ENCODE assay signal across 17 cellular contexts in the genomic region with DNA sequence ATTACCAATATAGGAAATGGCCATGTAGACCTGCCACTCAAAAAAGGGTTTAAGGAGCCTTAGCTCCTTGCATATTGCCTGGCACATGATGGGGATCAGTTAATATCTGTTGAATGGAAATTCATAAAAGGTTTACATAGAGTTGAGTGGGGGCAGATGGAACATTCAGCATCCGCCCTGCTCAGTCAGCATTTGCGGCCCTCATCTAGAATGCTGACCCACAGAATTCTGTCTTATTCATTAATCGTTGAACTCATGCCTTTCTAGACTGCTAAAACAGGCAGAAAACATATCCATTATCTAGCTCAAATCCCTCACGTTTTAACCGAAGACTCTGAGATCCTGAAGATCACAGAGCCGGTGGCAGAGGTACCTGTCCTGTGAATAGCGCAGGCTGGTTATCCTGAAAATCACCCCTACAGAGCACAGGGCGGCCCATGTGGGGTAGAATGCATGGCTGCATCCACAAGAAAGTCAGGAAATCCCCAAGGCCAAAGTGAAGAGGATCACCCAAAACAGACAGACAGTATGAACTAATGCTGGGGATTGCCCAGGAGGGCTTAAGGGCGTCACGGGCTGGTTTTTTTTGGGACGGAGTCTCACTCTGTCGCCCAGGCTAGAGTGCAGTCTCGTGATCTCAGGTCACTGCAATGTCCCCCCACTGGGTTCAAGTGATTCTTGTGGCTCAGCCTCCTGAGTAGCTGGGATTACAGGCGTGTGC. TPM values are rescaled to one million over a fixed set of nuclear protein-coding genes. Genes with fewer than 3 reads are reported as not detected.
DNase-seq lines count a peak whose midpoint lies in the region; ATAC-seq and TF ChIP-seq lines count a peak whose summit lies in the region.
"Had no signal": no experiment of that assay in that cellular context is flagged by ENCODE, and none has a peak within 500 bp of the region (broad histone marks: within the 10 kb centered on the region; RNA-seq: fewer than 3 reads in every experiment).

No MANE protein-coding gene starts in this region.

- DNase-seq in GM23338 (ENCODE audit: low spot score) (no peak), RWPE2 (ENCODE audit: low spot score) (peak; percentile 56), kidney tubule cell (ENCODE audit: low spot score) (peak; percentile 46), spleen (peak; percentile 14), WERI-Rb-1 (no peak)
- no peak for DNase-seq in stimulated activated CD4-positive, alpha-beta T cell treated with anti-CD3 and anti-CD28 coated beads, Interleukin-2, amount 100 ng/mL, for 24 hours
- no peak for DNase-seq in stimulated activated naive CD8-positive, alpha-beta T cell treated with anti-CD3 and anti-CD28 coated beads, Interleukin-15, Interleukin-2, amounts not matched to agents 100 U/mL and 50 U/mL, for 24 hours
- DNase-seq: C1 segment of cervical spinal cord; CD4-positive, CD25-positive, alpha-beta regulatory T cell; CD8-positive, alpha-beta memory T cell; COR-L47; DMS 273 treated with DMSO at 0.1 percent for 48 hours; DMS53; DND-41; EL; H9 had no signal

- 62 to 81% (median 78%) methylated on average over 11 to 14 of the region's 14 CpGs for WGBS in spleen, 5 donors

- H3F3A ChIP-seq in GM23338 (replicated peaks; ENCODE audit: low read depth) = no peaks in the 10 kb centered on the region

- intact Hi-C loops in spleen (cut with DNase I; ENCODE audit: low total_unique reads) = no loop called here

- no peaks in the 10 kb centered on the region for H3K36me3 Mint-ChIP-seq in GM23338 (ENCODE audit: low read depth)
- H3K36me3 Mint-ChIP-seq: CD4-positive, CD25-positive, alpha-beta regulatory T cell; CD8-positive, alpha-beta memory T cell had no signal

- H3K36me3 ChIP-seq in GM23338 (ENCODE audit: insufficient read depth) = no peaks in the 10 kb centered on the region
- no peaks in the 10 kb centered on the region for H3K36me3 ChIP-seq in RWPE2 (ENCODE audit: low read depth)
- H3K36me3 ChIP-seq in spleen = no peaks in the 10 kb centered on the region
- H3K36me3 ChIP-seq in WERI-Rb-1 = no peaks in the 10 kb centered on the region

- H3K4me3 Mint-ChIP-seq in GM23338 = no peak overlapping the region
- H3K4me3 Mint-ChIP-seq: B cell; CD4-positive, CD25-positive, alpha-beta regulatory T cell; CD8-positive, alpha-beta memory T cell; H9 had no signal

- H3K4me1 ChIP-seq in GM23338 (ENCODE audit: insufficient read depth) (no peaks in the 10 kb centered on the region), RWPE2 (ENCODE audit: insufficient read depth, poor library complexity, severe bottlenecking) (no peaks in the 10 kb centered on the region), spleen (no peaks in the 10 kb centered on the region)

- no peaks in the 10 kb centered on the region; the same call in 1 of the 2 replicates for H4K20me1 ChIP-seq in GM23338 (replicated peaks; ENCODE audit: insufficient read depth)

- no peaks in the 10 kb centered on the region for H3K9me2 ChIP-seq in GM23338 (ENCODE audit: insufficient read depth)

- TF ChIP-seq CTCF in GM23338 (conservative IDR thresholded peaks at IDR 0.05; ENCODE audit: low read depth in 2 of 2) (no peak), RWPE2 (IDR thresholded peaks at IDR 0.05; ENCODE audit: poor library complexity, severe bottlenecking) (no peak), spleen (IDR thresholded peaks at IDR 0.05 in 8 of 11, conservative IDR thresholded peaks at IDR 0.05 in 3 of 11) (no peak), WERI-Rb-1 (IDR thresholded peaks at IDR 0.05; ENCODE audit: low read depth, low read length) (no peak)

- H3K9me3 Mint-ChIP-seq in GM23338 = no peaks in the 10 kb centered on the region
- H3K9me3 Mint-ChIP-seq: CD8-positive, alpha-beta memory T cell; H9 had no signal

- H3K4me2 ChIP-seq in GM23338 = no peak overlapping the region

- no peaks in the 10 kb centered on the region for H3K27me3 ChIP-seq in GM23338 (ENCODE audit: insufficient read depth)
- H3K27me3 ChIP-seq in RWPE2 (ENCODE audit: insufficient read depth, poor library complexity, severe bottlenecking) = no peaks in the 10 kb centered on the region
- no peaks in the 10 kb centered on the region for H3K27me3 ChIP-seq in spleen (replicated peaks in 1 of 7)
- H3K27me3 ChIP-seq in WERI-Rb-1 (ENCODE audit: insufficient read depth, low read depth, severe bottlenecking) = no peaks in the 10 kb centered on the region

- no peaks in the 10 kb centered on the region for H3K9me3 ChIP-seq in RWPE2 (ENCODE audit: severe bottlenecking)
- no peaks in the 10 kb centered on the region for H3K9me3 ChIP-seq in spleen
- H3K9me3 ChIP-seq in WERI-Rb-1 (ENCODE audit: severe bottlenecking) = no peaks in the 10 kb centered on the region

- ATAC-seq in GM23338 (no peak), RWPE2 (ENCODE audit: low read depth) (no peak)
- no peak for ATAC-seq in stimulated activated naive CD8-positive, alpha-beta T cell treated with anti-CD3 and anti-CD28 coated beads, Interleukin-15, Interleukin-2, amounts not matched to agents 100 U/mL and 50 U/mL, for 24 hours

- TF ChIP-seq POLR2A in spleen (IDR thresholded peaks at IDR 0.05) = no peak

- no peaks in the 10 kb centered on the region for H3K4me1 Mint-ChIP-seq in GM23338
- H3K4me1 Mint-ChIP-seq: B cell; CD4-positive, CD25-positive, alpha-beta regulatory T cell; CD8-positive, alpha-beta memory T cell; H9 had no signal

- no peak overlapping the region for H3K4me3 ChIP-seq in GM23338
- H3K4me3 ChIP-seq in RWPE2 (ENCODE audit: severe bottlenecking) = no peak overlapping the region
- no peak overlapping the region for H3K4me3 ChIP-seq in spleen
- H3K4me3 ChIP-seq in WERI-Rb-1 (ENCODE audit: low read depth, low read length) = no peak overlapping the region

- H2AFZ ChIP-seq in GM23338 = 0 out of 2 replicates have a peak overlapping the region, but pooled peaks have one; percentile 56

- H3K27ac ChIP-seq in GM23338 (ENCODE audit: low read depth) (no peak overlapping the region), RWPE2 (ENCODE audit: poor library complexity, severe bottlenecking) (no peak overlapping the region), spleen (no peak overlapping the region), WERI-Rb-1 (no peak overlapping the region)

- no peak overlapping the region for H3K27ac Mint-ChIP-seq in GM23338
- H3K27ac Mint-ChIP-seq: B cell; CD4-positive, CD25-positive, alpha-beta regulatory T cell; CD8-positive, alpha-beta memory T cell had no signal

- H3K27me3 Mint-ChIP-seq in GM23338 (ENCODE audit: insufficient read depth, low read depth, poor library complexity) = peaks cover 7% of the 10 kb centered on the region

- H3K79me2 ChIP-seq in GM23338 (replicated peaks; ENCODE audit: insufficient read depth) = no peaks in the 10 kb centered on the region

TF ChIP-seq in GM23338, 12 proteins besides CTCF, POLR2A, EP300 and RAD21 (continues in another document):
- TF ChIP-seq EZH2 (IDR thresholded peaks at IDR 0.05; ENCODE audit: low read depth, unreplicated experiment) (no peak), NANOG (IDR thresholded peaks at IDR 0.05; ENCODE audit: borderline replicate concordance) (no peak), ZNF331 (CRISPR knock-in tag; IDR thresholded peaks at IDR 0.05; ENCODE audit: low read depth) (no peak), POLR2AphosphoS5 (IDR thresholded peaks at IDR 0.05; ENCODE audit: low read depth) (no peak), CREB1 (CRISPR knock-in tag; IDR thresholded peaks at IDR 0.05; ENCODE audit: low read depth) (no peak)

RNA-seq across cellular contexts. Expression of a gene that starts 59.9 kb away (rescaled TPM):
- 2.7 TPM in 1 of 2 replicates, not detected in the other for total RNA-seq in GM23338 (2014; rRNA removed; shearing (Covaris generic))
- not detected in 2 replicates for polyA plus RNA-seq in GM23338 (2016; fragmentation: Nextera tagmentation; extraction: Ambion mirVana)
- total RNA-seq in spleen = 1 to 10 TPM; 3.7 to 9.4 (median 5.4) TPM
- 10 to 100 TPM; 23.6 to 28.4 (median 25.6) TPM for polyA plus RNA-seq in spleen

Comparison
In these comparisons a context has a peak if more than half of its experiments do, and no peak if none do; other contexts are left out.
1. DNase-seq: peak in RWPE2 (single experiment), kidney tubule cell (single experiment) and spleen (single experiment); none in GM23338 (single experiment), stimulated activated CD4-positive, alpha-beta T cell treated with anti-CD3 and anti-CD28 coated beads, Interleukin-2, amount 100 ng/mL, for 24 hours (0 of 2), stimulated activated naive CD8-positive, alpha-beta T cell treated with anti-CD3 and anti-CD28 coated beads, Interleukin-15, Interleukin-2, amounts not matched to agents 100 U/mL and 50 U/mL, for 24 hours (single experiment) and WERI-Rb-1 (single experiment).